8 cellular contexts compared by ENCODE assay signal in genomic region chr10:104121485-104122272, GRCh38. TPM values are rescaled to one million over a fixed set of nuclear protein-coding genes. Genes with fewer than 3 reads are reported as not detected.
DNase-seq lines count a peak whose midpoint lies in the region; ATAC-seq and TF ChIP-seq lines count a peak whose summit lies in the region.

TSS of gene SFR1 (plus strand) at chr10:104122171. CDS start at chr10:104122184, 13 bp downstream.

- peak; percentile 73 for TF ChIP-seq CTCF in GM13977 (IDR thresholded peaks at IDR 0.05; ENCODE audit: extremely low read depth, insufficient read depth, missing control alignments)
- peak; percentile 39 to 84 (median 64) for TF ChIP-seq CTCF in heart left ventricle (IDR thresholded peaks at IDR 0.05)
- TF ChIP-seq CTCF in upper lobe of right lung (IDR thresholded peaks at IDR 0.05): peak; percentile 67

- H3K4me1 ChIP-seq in heart left ventricle (peaks cover 0 to 28% (median 9%) of the 10 kb centered on the region in 12 donors), upper lobe of right lung (peaks cover 6% of the 10 kb centered on the region)

- no peaks in the 10 kb centered on the region for H3K9me3 ChIP-seq in heart left ventricle
- no peaks in the 10 kb centered on the region for H3K9me3 ChIP-seq in upper lobe of right lung

- H3K27me3 ChIP-seq in heart left ventricle (no peaks in the 10 kb centered on the region), upper lobe of right lung (no peaks in the 10 kb centered on the region)

- peak; percentile 85 for ATAC-seq in HG02884 (IDR thresholded peaks at IDR 0.05; ENCODE audit: unreplicated experiment)
- ATAC-seq in heart left ventricle: peak; percentile 96 to 99 (median 96)
- ATAC-seq in upper lobe of right lung: peak; percentile 98

- H3K36me3 ChIP-seq in heart left ventricle (peaks cover 0 to 29% (median 8%) of the 10 kb centered on the region in 9 donors), upper lobe of right lung (no peaks in the 10 kb centered on the region)

- intact Hi-C loops in T-helper 1 cell treated with Interleukin-12 subunit alpha and Interleukin-12 subunit beta and Interleukin-4 antibody, amounts not matched to agents 30 ng/mL and 1 ng/mL, for 36 hours (cut with micrococcal nuclease): loop anchor here (1.0 to 5.0 kb wide), 21 partner anchors 111 to 1724 kb away; partner anchors contain the start of genes ARL3, ATP5MK, CFAP43 and CFAP58
- intact Hi-C loops in heart left ventricle (cut with DNase I) (loop anchor here in 9 of 10 donors (1.0 to 10.0 kb wide), 18 partner anchors 93 to 234 kb away; partner anchors contain the start of genes SLK (in 7 of the 9), STN1 (in 5 of the 9), GSTO1 (in 2 of the 9) and CFAP43 (in 1 of the 9)), posterior cingulate gyrus (cut with DNase I) (loop anchor here (1.0 to 5.0 kb wide), 6 partner anchors 45 to 233 kb away; partner anchors contain the start of genes SLK and STN1), upper lobe of right lung (cut with DNase I) (no loop called here)

- DNase-seq in GM13977 (ENCODE audit: low spot score) (peak; percentile 93), NCI-H146 treated with DMSO at 0.1 percent for 48 hours (lab: John Stamatoyannopoulos, UW; ENCODE audit: unreplicated experiment) (peak; percentile 95), amniotic epithelial cell (ENCODE audit: low read depth) (peak; percentile 96), heart left ventricle (peak; percentile 98 to 99 (median 99)), posterior cingulate gyrus (peak; percentile 95 to 100 (median 99)), upper lobe of right lung (peak; percentile 100)

- H3K4me3 ChIP-seq in heart left ventricle (peak within 1 kb of the TSS; percentile 47 to 87 (median 76)), upper lobe of right lung (peak within 1 kb of the TSS; percentile 77)

- 0% methylated on average over 39 to 70 of the region's 70 CpGs for WGBS in heart left ventricle, 4 donors

- H3K27ac ChIP-seq in heart left ventricle (peak within 1 kb of the TSS; percentile 91 to 99 (median 97)), upper lobe of right lung (peak within 1 kb of the TSS; percentile 100)

- in situ Hi-C loops in GM13977 (cut with MboI; ENCODE audit: low pct_unique_long_range_greater_than_20kb, low sequenced_read_pairs, unreplicated experiment): no loop called here

- peak; percentile 43 to 90 for TF ChIP-seq POLR2A in heart left ventricle (IDR thresholded peaks at IDR 0.05)

RNA-seq across cellular contexts. Expression of gene SFR1, which starts in this region (rescaled TPM):
- 11.6 and 12.1 TPM in 2 replicates for total RNA-seq in T-helper 1 cell treated with Interleukin-12 subunit alpha and Interleukin-12 subunit beta and Interleukin-4 antibody, amounts not matched to agents 30 ng/mL and 1 ng/mL, for 36 hours
- total RNA-seq in heart left ventricle (10 to 100 TPM in 1 of 9 donors, 1 to 10 TPM in 8; 5.4 to 10.1 (median 7.6) TPM), upper lobe of right lung (5.5 TPM)
- polyA plus RNA-seq in heart left ventricle: 1 to 10 TPM; 6.7 to 9.5 TPM

Comparison
In these comparisons a context has a peak if more than half of its experiments do, and no peak if none do; other contexts are left out.
1. Peak in every context shown above with its lines: DNase-seq, ATAC-seq, H3K4me3 ChIP-seq and H3K27ac ChIP-seq.